Comparison of ENCODE assay signal across 1 cellular context in the genomic region with DNA sequence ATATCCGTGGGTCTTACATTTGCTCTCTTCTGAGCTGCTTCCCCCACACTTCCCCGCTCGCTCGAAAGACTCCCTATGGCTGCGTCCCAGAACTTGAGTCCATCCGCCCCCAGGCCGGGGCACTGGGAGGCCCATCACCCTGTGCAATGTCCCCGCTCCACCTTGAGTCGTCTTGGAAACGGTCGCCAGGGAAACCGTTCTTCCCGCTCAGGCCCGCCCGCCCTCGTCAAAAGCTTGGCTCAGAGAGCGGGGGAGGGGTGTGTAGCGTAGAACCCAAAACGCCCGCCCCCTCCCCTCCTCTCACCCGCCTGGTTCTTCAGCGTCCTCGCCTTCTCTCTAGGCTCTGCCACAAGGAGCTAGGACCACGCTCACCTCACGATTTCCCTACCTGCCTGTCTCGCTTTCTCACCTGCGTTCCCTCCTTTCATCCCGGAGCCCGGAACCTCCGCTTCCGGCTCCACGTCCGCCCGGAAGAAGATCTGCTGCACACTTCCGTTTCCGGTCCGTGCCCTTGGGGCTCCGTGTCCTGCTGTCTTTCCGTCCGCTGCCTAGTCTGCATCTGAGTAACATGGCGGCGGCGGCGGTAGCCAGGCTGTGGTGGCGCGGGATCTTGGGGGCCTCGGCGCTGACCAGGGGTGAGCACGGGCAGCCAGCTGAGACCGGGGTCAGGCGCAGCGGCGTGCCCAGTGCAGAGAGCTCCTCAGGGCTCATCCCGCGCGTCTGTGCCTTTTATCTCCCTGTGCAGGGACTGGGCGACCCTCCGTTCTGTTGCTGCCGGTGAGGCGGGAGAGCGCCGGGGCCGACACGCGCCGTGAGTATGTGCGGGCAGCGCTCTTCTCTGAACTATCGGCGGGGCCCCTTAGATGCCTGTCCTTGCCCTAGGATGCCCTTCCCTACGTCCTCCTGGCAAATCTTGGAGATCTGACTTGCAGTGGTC.
TF ChIP-seq lines count a peak whose summit lies in the region.

A gene (minus strand): TSS at position 447 of the 937 bp plus-strand sequence. CDS start 19 bp downstream, at position 428.
A gene (plus strand): TSS at position 551 of the 937 bp plus-strand sequence. CDS start 18 bp downstream, at position 569.

TF ChIP-seq in K562, 482 proteins besides CTCF, POLR2A, EP300 and RAD21 (continued from another document and continues in another):
- TF ChIP-seq, protein P1, sequence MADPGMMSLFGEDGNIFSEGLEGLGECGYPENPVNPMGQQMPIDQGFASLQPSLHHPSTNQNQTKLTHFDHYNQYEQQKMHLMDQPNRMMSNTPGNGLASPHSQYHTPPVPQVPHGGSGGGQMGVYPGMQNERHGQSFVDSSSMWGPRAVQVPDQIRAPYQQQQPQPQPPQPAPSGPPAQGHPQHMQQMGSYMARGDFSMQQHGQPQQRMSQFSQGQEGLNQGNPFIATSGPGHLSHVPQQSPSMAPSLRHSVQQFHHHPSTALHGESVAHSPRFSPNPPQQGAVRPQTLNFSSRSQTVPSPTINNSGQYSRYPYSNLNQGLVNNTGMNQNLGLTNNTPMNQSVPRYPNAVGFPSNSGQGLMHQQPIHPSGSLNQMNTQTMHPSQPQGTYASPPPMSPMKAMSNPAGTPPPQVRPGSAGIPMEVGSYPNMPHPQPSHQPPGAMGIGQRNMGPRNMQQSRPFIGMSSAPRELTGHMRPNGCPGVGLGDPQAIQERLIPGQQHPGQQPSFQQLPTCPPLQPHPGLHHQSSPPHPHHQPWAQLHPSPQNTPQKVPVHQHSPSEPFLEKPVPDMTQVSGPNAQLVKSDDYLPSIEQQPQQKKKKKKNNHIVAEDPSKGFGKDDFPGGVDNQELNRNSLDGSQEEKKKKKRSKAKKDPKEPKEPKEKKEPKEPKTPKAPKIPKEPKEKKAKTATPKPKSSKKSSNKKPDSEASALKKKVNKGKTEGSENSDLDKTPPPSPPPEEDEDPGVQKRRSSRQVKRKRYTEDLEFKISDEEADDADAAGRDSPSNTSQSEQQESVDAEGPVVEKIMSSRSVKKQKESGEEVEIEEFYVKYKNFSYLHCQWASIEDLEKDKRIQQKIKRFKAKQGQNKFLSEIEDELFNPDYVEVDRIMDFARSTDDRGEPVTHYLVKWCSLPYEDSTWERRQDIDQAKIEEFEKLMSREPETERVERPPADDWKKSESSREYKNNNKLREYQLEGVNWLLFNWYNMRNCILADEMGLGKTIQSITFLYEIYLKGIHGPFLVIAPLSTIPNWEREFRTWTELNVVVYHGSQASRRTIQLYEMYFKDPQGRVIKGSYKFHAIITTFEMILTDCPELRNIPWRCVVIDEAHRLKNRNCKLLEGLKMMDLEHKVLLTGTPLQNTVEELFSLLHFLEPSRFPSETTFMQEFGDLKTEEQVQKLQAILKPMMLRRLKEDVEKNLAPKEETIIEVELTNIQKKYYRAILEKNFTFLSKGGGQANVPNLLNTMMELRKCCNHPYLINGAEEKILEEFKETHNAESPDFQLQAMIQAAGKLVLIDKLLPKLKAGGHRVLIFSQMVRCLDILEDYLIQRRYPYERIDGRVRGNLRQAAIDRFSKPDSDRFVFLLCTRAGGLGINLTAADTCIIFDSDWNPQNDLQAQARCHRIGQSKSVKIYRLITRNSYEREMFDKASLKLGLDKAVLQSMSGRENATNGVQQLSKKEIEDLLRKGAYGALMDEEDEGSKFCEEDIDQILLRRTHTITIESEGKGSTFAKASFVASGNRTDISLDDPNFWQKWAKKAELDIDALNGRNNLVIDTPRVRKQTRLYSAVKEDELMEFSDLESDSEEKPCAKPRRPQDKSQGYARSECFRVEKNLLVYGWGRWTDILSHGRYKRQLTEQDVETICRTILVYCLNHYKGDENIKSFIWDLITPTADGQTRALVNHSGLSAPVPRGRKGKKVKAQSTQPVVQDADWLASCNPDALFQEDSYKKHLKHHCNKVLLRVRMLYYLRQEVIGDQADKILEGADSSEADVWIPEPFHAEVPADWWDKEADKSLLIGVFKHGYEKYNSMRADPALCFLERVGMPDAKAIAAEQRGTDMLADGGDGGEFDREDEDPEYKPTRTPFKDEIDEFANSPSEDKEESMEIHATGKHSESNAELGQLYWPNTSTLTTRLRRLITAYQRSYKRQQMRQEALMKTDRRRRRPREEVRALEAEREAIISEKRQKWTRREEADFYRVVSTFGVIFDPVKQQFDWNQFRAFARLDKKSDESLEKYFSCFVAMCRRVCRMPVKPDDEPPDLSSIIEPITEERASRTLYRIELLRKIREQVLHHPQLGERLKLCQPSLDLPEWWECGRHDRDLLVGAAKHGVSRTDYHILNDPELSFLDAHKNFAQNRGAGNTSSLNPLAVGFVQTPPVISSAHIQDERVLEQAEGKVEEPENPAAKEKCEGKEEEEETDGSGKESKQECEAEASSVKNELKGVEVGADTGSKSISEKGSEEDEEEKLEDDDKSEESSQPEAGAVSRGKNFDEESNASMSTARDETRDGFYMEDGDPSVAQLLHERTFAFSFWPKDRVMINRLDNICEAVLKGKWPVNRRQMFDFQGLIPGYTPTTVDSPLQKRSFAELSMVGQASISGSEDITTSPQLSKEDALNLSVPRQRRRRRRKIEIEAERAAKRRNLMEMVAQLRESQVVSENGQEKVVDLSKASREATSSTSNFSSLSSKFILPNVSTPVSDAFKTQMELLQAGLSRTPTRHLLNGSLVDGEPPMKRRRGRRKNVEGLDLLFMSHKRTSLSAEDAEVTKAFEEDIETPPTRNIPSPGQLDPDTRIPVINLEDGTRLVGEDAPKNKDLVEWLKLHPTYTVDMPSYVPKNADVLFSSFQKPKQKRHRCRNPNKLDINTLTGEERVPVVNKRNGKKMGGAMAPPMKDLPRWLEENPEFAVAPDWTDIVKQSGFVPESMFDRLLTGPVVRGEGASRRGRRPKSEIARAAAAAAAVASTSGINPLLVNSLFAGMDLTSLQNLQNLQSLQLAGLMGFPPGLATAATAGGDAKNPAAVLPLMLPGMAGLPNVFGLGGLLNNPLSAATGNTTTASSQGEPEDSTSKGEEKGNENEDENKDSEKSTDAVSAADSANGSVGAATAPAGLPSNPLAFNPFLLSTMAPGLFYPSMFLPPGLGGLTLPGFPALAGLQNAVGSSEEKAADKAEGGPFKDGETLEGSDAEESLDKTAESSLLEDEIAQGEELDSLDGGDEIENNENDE (IDR thresholded peaks at IDR 0.05; ENCODE audit: low read depth, low read length), result peak; percentile 49
- TF ChIP-seq NCOA2 (IDR thresholded peaks at IDR 0.05; ENCODE audit: partially characterized antibody in 2 of 2) (no peak), CHD2 (IDR thresholded peaks at IDR 0.05; ENCODE audit: low read depth, low read length) (peak; percentile 72), MYC (IDR thresholded peaks at IDR 0.05; ENCODE audit: low read depth, low read length) (peak; percentile 80), MYC (CRISPR knock-in tag; IDR thresholded peaks at IDR 0.05; ENCODE audit: borderline replicate concordance, low read depth) (peak; percentile 55; the same call in 1 of the 2 replicates), ZNF197 (CRISPR knock-in tag; IDR thresholded peaks at IDR 0.05; ENCODE audit: low read depth) (peak; percentile 80), PHF21A (IDR thresholded peaks at IDR 0.05; ENCODE audit: borderline replicate concordance, low read depth) (peak; percentile 80; the same call in 1 of the 2 replicates), POLR2B (IDR thresholded peaks at IDR 0.05; ENCODE audit: low read depth, partially characterized antibody) (peak; percentile 82), NCOA4 (IDR thresholded peaks at IDR 0.05; ENCODE audit: partially characterized antibody) (no peak), CBFA2T2 (conservative IDR thresholded peaks at IDR 0.05) (no peak), HDAC8 (tag; IDR thresholded peaks at IDR 0.05) (0 out of 2 replicates have a peak, but pooled peaks have one; percentile 48)
- TF ChIP-seq, protein P2, sequence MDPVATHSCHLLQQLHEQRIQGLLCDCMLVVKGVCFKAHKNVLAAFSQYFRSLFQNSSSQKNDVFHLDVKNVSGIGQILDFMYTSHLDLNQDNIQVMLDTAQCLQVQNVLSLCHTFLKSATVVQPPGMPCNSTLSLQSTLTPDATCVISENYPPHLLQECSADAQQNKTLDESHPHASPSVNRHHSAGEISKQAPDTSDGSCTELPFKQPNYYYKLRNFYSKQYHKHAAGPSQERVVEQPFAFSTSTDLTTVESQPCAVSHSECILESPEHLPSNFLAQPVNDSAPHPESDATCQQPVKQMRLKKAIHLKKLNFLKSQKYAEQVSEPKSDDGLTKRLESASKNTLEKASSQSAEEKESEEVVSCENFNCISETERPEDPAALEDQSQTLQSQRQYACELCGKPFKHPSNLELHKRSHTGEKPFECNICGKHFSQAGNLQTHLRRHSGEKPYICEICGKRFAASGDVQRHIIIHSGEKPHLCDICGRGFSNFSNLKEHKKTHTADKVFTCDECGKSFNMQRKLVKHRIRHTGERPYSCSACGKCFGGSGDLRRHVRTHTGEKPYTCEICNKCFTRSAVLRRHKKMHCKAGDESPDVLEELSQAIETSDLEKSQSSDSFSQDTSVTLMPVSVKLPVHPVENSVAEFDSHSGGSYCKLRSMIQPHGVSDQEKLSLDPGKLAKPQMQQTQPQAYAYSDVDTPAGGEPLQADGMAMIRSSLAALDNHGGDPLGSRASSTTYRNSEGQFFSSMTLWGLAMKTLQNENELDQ (CRISPR knock-in tag; IDR thresholded peaks at IDR 0.05; ENCODE audit: borderline replicate concordance), result no peak
- TF ChIP-seq, protein P3, sequence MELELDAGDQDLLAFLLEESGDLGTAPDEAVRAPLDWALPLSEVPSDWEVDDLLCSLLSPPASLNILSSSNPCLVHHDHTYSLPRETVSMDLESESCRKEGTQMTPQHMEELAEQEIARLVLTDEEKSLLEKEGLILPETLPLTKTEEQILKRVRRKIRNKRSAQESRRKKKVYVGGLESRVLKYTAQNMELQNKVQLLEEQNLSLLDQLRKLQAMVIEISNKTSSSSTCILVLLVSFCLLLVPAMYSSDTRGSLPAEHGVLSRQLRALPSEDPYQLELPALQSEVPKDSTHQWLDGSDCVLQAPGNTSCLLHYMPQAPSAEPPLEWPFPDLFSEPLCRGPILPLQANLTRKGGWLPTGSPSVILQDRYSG (tag; conservative IDR thresholded peaks at IDR 0.05; ENCODE audit: low read depth), result peak; percentile 57; the same call in 1 of the 2 replicates
- TF ChIP-seq, protein P4, sequence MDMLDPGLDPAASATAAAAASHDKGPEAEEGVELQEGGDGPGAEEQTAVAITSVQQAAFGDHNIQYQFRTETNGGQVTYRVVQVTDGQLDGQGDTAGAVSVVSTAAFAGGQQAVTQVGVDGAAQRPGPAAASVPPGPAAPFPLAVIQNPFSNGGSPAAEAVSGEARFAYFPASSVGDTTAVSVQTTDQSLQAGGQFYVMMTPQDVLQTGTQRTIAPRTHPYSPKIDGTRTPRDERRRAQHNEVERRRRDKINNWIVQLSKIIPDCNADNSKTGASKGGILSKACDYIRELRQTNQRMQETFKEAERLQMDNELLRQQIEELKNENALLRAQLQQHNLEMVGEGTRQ (CRISPR knock-in tag; IDR thresholded peaks at IDR 0.05), result no peak
- TF ChIP-seq, protein P5, sequence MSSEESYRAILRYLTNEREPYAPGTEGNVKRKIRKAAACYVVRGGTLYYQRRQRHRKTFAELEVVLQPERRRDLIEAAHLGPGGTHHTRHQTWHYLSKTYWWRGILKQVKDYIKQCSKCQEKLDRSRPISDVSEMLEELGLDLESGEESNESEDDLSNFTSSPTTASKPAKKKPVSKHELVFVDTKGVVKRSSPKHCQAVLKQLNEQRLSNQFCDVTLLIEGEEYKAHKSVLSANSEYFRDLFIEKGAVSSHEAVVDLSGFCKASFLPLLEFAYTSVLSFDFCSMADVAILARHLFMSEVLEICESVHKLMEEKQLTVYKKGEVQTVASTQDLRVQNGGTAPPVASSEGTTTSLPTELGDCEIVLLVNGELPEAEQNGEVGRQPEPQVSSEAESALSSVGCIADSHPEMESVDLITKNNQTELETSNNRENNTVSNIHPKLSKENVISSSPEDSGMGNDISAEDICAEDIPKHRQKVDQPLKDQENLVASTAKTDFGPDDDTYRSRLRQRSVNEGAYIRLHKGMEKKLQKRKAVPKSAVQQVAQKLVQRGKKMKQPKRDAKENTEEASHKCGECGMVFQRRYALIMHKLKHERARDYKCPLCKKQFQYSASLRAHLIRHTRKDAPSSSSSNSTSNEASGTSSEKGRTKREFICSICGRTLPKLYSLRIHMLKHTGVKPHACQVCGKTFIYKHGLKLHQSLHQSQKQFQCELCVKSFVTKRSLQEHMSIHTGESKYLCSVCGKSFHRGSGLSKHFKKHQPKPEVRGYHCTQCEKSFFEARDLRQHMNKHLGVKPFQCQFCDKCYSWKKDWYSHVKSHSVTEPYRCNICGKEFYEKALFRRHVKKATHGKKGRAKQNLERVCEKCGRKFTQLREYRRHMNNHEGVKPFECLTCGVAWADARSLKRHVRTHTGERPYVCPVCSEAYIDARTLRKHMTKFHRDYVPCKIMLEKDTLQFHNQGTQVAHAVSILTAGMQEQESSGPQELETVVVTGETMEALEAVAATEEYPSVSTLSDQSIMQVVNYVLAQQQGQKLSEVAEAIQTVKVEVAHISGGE (CRISPR knock-in tag; IDR thresholded peaks at IDR 0.05), result peak; percentile 99 to 100 (median 100)
- TF ChIP-seq, protein P6, sequence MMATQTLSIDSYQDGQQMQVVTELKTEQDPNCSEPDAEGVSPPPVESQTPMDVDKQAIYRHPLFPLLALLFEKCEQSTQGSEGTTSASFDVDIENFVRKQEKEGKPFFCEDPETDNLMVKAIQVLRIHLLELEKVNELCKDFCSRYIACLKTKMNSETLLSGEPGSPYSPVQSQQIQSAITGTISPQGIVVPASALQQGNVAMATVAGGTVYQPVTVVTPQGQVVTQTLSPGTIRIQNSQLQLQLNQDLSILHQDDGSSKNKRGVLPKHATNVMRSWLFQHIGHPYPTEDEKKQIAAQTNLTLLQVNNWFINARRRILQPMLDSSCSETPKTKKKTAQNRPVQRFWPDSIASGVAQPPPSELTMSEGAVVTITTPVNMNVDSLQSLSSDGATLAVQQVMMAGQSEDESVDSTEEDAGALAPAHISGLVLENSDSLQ (IDR thresholded peaks at IDR 0.05), result peak; percentile 95
- TF ChIP-seq, protein P7, sequence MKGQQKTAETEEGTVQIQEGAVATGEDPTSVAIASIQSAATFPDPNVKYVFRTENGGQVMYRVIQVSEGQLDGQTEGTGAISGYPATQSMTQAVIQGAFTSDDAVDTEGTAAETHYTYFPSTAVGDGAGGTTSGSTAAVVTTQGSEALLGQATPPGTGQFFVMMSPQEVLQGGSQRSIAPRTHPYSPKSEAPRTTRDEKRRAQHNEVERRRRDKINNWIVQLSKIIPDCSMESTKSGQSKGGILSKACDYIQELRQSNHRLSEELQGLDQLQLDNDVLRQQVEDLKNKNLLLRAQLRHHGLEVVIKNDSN (CRISPR knock-in tag; IDR thresholded peaks at IDR 0.05), result peak; percentile 5
